ENCODE assay signal across 16 cellular contexts in the genomic region with DNA sequence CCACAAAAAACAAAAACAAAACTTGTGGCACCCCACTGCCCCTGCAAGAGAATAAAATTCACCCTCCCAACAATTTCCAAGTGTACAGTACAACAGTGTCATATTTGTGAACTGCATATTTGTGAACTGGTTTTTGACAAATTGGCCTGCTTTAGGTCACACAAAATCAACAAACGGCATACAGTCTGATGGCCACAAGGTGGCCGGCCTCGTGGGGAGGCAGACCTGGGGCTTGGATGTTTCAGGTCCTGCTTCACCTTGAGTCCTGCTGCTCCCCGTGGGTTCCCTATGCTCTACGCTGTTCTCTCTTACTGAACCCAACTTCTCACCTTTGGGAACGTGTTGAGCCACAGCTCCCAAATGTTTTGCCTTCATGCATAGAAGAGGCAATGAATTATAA.
DNase-seq lines count a peak whose midpoint lies in the region; ATAC-seq and TF ChIP-seq lines count a peak whose summit lies in the region.
"Had no signal": no experiment of that assay in that cellular context is flagged by ENCODE, and none has a peak within 500 bp of the region (broad histone marks: within the 10 kb centered on the region; RNA-seq: fewer than 3 reads in every experiment).

No MANE protein-coding gene starts in this region.

- H3K9me3 Mint-ChIP-seq in endothelial cell (ENCODE audit: unreplicated experiment) (no peaks in the 10 kb centered on the region), type B pancreatic cell (no peaks in the 10 kb centered on the region)
- H3K9me3 Mint-ChIP-seq: activated naive CD4-positive, alpha-beta T cell treated with anti-CD3 and anti-CD28 coated beads, Interleukin-2, amount 50 U/mL, for 72 hours; CD4-positive, alpha-beta T cell; dendritic cell treated with granulocyte-macrophage colony-stimulating factor and Interleukin-4, amounts not matched to agents 40 ng/mL and 50 ng/mL, for 4 days; memory B cell had no signal

- H3K4me3 ChIP-seq in mammary epithelial cell (replicated peaks in 1 of 3; ENCODE audit: insufficient read depth in 1 of 3, low read depth in 2 of 3, low read length in 3 of 3) (no peak overlapping the region), breast epithelium (no peak overlapping the region), MM.1S (ENCODE audit: low read length) (no peak overlapping the region)
- H3K4me3 ChIP-seq: prostate gland, suprapubic skin had no signal

- no peak overlapping the region for H3K4me3 Mint-ChIP-seq in endothelial cell (ENCODE audit: unreplicated experiment)
- H3K4me3 Mint-ChIP-seq in type B pancreatic cell = no peak overlapping the region
- H3K4me3 Mint-ChIP-seq: activated CD4-positive, alpha-beta memory T cell treated with anti-CD3 and anti-CD28 coated beads for 36 hours; CD4-positive, alpha-beta T cell; dendritic cell treated with granulocyte-macrophage colony-stimulating factor and Interleukin-4, amounts not matched to agents 40 ng/mL and 50 ng/mL, for 4 days; memory B cell had no signal

- dilution Hi-C loops in mammary epithelial cell (cut with HindIII; ENCODE audit: low sequenced_read_pairs) = no loop called here

- H3K27me3 Mint-ChIP-seq in endothelial cell (ENCODE audit: unreplicated experiment) = peaks cover 5% of the 10 kb centered on the region
- H3K27me3 Mint-ChIP-seq in type B pancreatic cell = no peaks in the 10 kb centered on the region
- H3K27me3 Mint-ChIP-seq: activated CD4-positive, alpha-beta memory T cell treated with anti-CD3 and anti-CD28 coated beads for 36 hours; CD4-positive, alpha-beta T cell; dendritic cell treated with granulocyte-macrophage colony-stimulating factor and Interleukin-4, amounts not matched to agents 40 ng/mL and 50 ng/mL, for 4 days; memory B cell had no signal

- H3K9ac ChIP-seq in mammary epithelial cell (ENCODE audit: insufficient read depth, low read length) (no peak overlapping the region), MM.1S (ENCODE audit: low read length) (no peak overlapping the region)

- no peak for TF ChIP-seq POLR2A in breast epithelium (IDR thresholded peaks at IDR 0.05)

- no peaks in the 10 kb centered on the region for H3K9me3 ChIP-seq in mammary epithelial cell (replicated peaks; ENCODE audit: insufficient read depth, low read length)
- no peaks in the 10 kb centered on the region for H3K9me3 ChIP-seq in breast epithelium
- no peaks in the 10 kb centered on the region for H3K9me3 ChIP-seq in MM.1S (replicated peaks; ENCODE audit: insufficient read depth, low read length)
- H3K9me3 ChIP-seq: prostate gland, suprapubic skin had no signal

- no peak overlapping the region for H3K27ac ChIP-seq in mammary epithelial cell (ENCODE audit: insufficient read depth, low read depth, low read length)
- no peak overlapping the region for H3K27ac ChIP-seq in breast epithelium
- no peak overlapping the region for H3K27ac ChIP-seq in MM.1S (ENCODE audit: low read length)
- H3K27ac ChIP-seq: prostate gland, suprapubic skin had no signal

- no peaks in the 10 kb centered on the region for H3K9me2 ChIP-seq in MM.1S (replicated peaks; ENCODE audit: insufficient read depth, low read length)

- H3K4me2 ChIP-seq in mammary epithelial cell (ENCODE audit: insufficient read depth, low read depth, low read length) (no peak overlapping the region), MM.1S (ENCODE audit: low read depth, low read length) (no peak overlapping the region)

- no peaks in the 10 kb centered on the region for H3K36me3 ChIP-seq in mammary epithelial cell (ENCODE audit: insufficient read depth, low read length)
- H3K36me3 ChIP-seq in breast epithelium = no peaks in the 10 kb centered on the region
- no peaks in the 10 kb centered on the region for H3K36me3 ChIP-seq in MM.1S (replicated peaks; ENCODE audit: insufficient read depth, low read length)
- H3K36me3 ChIP-seq: prostate gland, suprapubic skin had no signal

- DNase-seq in mammary epithelial cell (no peak), breast epithelium (ENCODE audit: low spot score in 2 of 2) (no peak), MM.1S (no peak), endothelial cell (ENCODE audit: low spot score) (peak; percentile 18), type B pancreatic cell (ENCODE audit: extremely low spot score, unreplicated experiment) (no peak), NCI-H1092 (lab: John Stamatoyannopoulos, UW) (no peak)
- no peak for DNase-seq in activated effector memory CD4-positive, alpha-beta T cell treated with Interleukin-2 at 50 U/mL for 16 hours
- DNase-seq: activated CD4-positive, alpha-beta memory T cell treated with anti-CD3 and anti-CD28 coated beads for 36 hours; CD4-positive, alpha-beta T cell; NCI-H226 had no signal

- H3K4me1 ChIP-seq in mammary epithelial cell (ENCODE audit: insufficient read depth, low read length) = peaks cover 7% of the 10 kb centered on the region
- no peaks in the 10 kb centered on the region for H3K4me1 ChIP-seq in breast epithelium
- H3K4me1 ChIP-seq in MM.1S (ENCODE audit: low read length) = no peaks in the 10 kb centered on the region
- H3K4me1 ChIP-seq: prostate gland, suprapubic skin had no signal

- in situ Hi-C loops in mammary epithelial cell (cut with MboI; ENCODE audit: low sequenced_read_pairs in 2 of 2) = no loop called here

- ATAC-seq in GM21381 (IDR thresholded peaks at IDR 0.05; ENCODE audit: unreplicated experiment) = no peak
- ATAC-seq: activated naive CD4-positive, alpha-beta T cell treated with anti-CD3 and anti-CD28 coated beads, Interleukin-2, amount 50 U/mL, for 72 hours had no signal

- H2AFZ ChIP-seq in mammary epithelial cell (ENCODE audit: low read depth, low read length) (no peak overlapping the region), MM.1S (ENCODE audit: low read length) (no peak overlapping the region)

- no peaks in the 10 kb centered on the region for H3K27me3 ChIP-seq in mammary epithelial cell (ENCODE audit: insufficient read depth, low read length)
- no peaks in the 10 kb centered on the region for H3K27me3 ChIP-seq in breast epithelium
- no peaks in the 10 kb centered on the region for H3K27me3 ChIP-seq in MM.1S (replicated peaks; ENCODE audit: insufficient read depth, low read length)
- H3K27me3 ChIP-seq: suprapubic skin had no signal

- H3K36me3 Mint-ChIP-seq in endothelial cell (ENCODE audit: low read depth, unreplicated experiment) (no peaks in the 10 kb centered on the region), type B pancreatic cell (peaks cover 7% of the 10 kb centered on the region)

- no peaks in the 10 kb centered on the region for H3K79me2 ChIP-seq in mammary epithelial cell (ENCODE audit: insufficient read depth, low read length)
- no peaks in the 10 kb centered on the region for H3K79me2 ChIP-seq in MM.1S (ENCODE audit: low read length)

- H3F3A ChIP-seq in MM.1S (ENCODE audit: insufficient read depth, low read length) = no peaks in the 10 kb centered on the region

- 81% methylated on average over 5 of the region's 6 CpGs for WGBS in mammary epithelial cell (ENCODE audit: low coverage, missing lambda C conversion rate)

- TF ChIP-seq CTCF in mammary epithelial cell (conservative IDR thresholded peaks at IDR 0.05 in 1 of 2, IDR thresholded peaks at IDR 0.05 in 1 of 2; ENCODE audit: extremely low read depth in 1 of 2, insufficient read depth in 1 of 2, low read depth in 1 of 2, low read length in 2 of 2) (peak; percentile 9 to 27), breast epithelium (IDR thresholded peaks at IDR 0.05) (no peak), MM.1S (IDR thresholded peaks at IDR 0.05; ENCODE audit: low read length) (peak; percentile 18; the same call in 1 of the 2 replicates), endothelial cell (IDR thresholded peaks at IDR 0.05; ENCODE audit: unreplicated experiment) (peak; percentile 63), type B pancreatic cell (conservative IDR thresholded peaks at IDR 0.05) (peak; percentile 63)

- intact Hi-C loops in mammary epithelial cell (cut with micrococcal nuclease) = no loop called here
- intact Hi-C loops in breast epithelium (cut with DNase I; ENCODE audit: low total_unique reads) = no loop called here

- BruUV-seq in mammary epithelial cell (replicated peaks; lab: Mats Ljungman, UMichigan) = no TSS peak

- H3K4me1 Mint-ChIP-seq in endothelial cell (ENCODE audit: unreplicated experiment) = no peaks in the 10 kb centered on the region
- H3K4me1 Mint-ChIP-seq in type B pancreatic cell (ENCODE audit: unreplicated experiment) = no peaks in the 10 kb centered on the region
- H3K4me1 Mint-ChIP-seq: memory B cell had no signal

- H3K27ac Mint-ChIP-seq in endothelial cell (ENCODE audit: unreplicated experiment) = no peak overlapping the region
- H3K27ac Mint-ChIP-seq in type B pancreatic cell = no peak overlapping the region
- H3K27ac Mint-ChIP-seq: activated CD4-positive, alpha-beta memory T cell treated with anti-CD3 and anti-CD28 coated beads for 36 hours; activated naive CD4-positive, alpha-beta T cell treated with anti-CD3 and anti-CD28 coated beads, Interleukin-2, amount 50 U/mL, for 72 hours; CD4-positive, alpha-beta T cell; dendritic cell treated with granulocyte-macrophage colony-stimulating factor and Interleukin-4, amounts not matched to agents 40 ng/mL and 50 ng/mL, for 4 days; memory B cell had no signal

- H4K20me1 ChIP-seq in mammary epithelial cell (ENCODE audit: insufficient read depth, low read length) (no peaks in the 10 kb centered on the region), MM.1S (ENCODE audit: insufficient read depth, low read length) (no peaks in the 10 kb centered on the region)

- CTCF ChIA-PET in mammary epithelial cell (lab: Charles Lee; ENCODE audit: low non-redundant PET) = no interaction called here

Comparison
In these comparisons a context has a peak if more than half of its experiments do, and no peak if none do; other contexts are left out.
1. CTCF ChIP-seq: peak in mammary epithelial cell (2 of 2), MM.1S (single experiment), endothelial cell (single experiment) and type B pancreatic cell (single experiment); none in breast epithelium (0 of 3).